ENCODE assay signal across 14 cellular contexts in genomic region chr13:48486836-48487235, GRCh38. TPM values are rescaled to one million over a fixed set of nuclear protein-coding genes. Genes with fewer than 3 reads are reported as not detected.
DNase-seq lines count a peak whose midpoint lies in the region; ATAC-seq and FAIRE-seq lines count a peak whose summit lies in the region.
"Had no signal": no experiment of that assay in that cellular context is flagged by ENCODE, and none has a peak within 500 bp of the region (broad histone marks: within the 10 kb centered on the region; RNA-seq: fewer than 3 reads in every experiment).

No MANE protein-coding gene starts in this region.

- H3K27me3 Mint-ChIP-seq in activated naive CD4-positive, alpha-beta T cell treated with anti-CD3 and anti-CD28 coated beads, Interleukin-2, amount 50 U/mL, for 24 hours: no peaks in the 10 kb centered on the region
- H3K27me3 Mint-ChIP-seq in activated T-helper 17 cell treated with anti-CD3 and anti-CD28 coated beads, Interleukin-2, amount 50 U/mL, for 72 hours: no peaks in the 10 kb centered on the region
- H3K27me3 Mint-ChIP-seq in activated T-helper 2 cell treated with anti-CD3 and anti-CD28 coated beads, Interferon-gamma antibody, Interleukin-2, Interleukin-4, amounts not matched to agents 10 μg/mL and 5 μg/mL and 100 μg/mL, durations not matched to agents 14 hours and 24 hours and 36 hours (ENCODE audit: low read depth): no peaks in the 10 kb centered on the region

- intact Hi-C loops in activated T-helper 2 cell treated with anti-CD3 and anti-CD28 coated beads, Interferon-gamma antibody, Interleukin-2, Interleukin-4, amounts not matched to agents 10 μg/mL and 5 μg/mL and 100 μg/mL, durations not matched to agents 14 hours and 24 hours and 36 hours (cut with micrococcal nuclease): no loop called here

- H3K4me1 Mint-ChIP-seq in activated naive CD4-positive, alpha-beta T cell treated with anti-CD3 and anti-CD28 coated beads, Interleukin-2, amount 50 U/mL, for 24 hours: peaks cover 32% of the 10 kb centered on the region
- peaks cover 7% of the 10 kb centered on the region for H3K4me1 Mint-ChIP-seq in activated T-helper 17 cell treated with anti-CD3 and anti-CD28 coated beads, Interleukin-2, amount 50 U/mL, for 72 hours
- peaks cover 32% of the 10 kb centered on the region for H3K4me1 Mint-ChIP-seq in stimulated activated effector memory CD8-positive, alpha-beta T cell treated with anti-CD3 and anti-CD28 coated beads, Interleukin-12 subunit alpha, Interleukin-12 subunit beta, amount 100 ng/mL, for 72 hours
- H3K4me1 Mint-ChIP-seq in activated T-helper 2 cell treated with anti-CD3 and anti-CD28 coated beads, Interferon-gamma antibody, Interleukin-2, Interleukin-4, amounts not matched to agents 10 μg/mL and 5 μg/mL and 100 μg/mL, durations not matched to agents 14 hours and 24 hours and 36 hours (ENCODE audit: low read depth): peaks cover 44% of the 10 kb centered on the region

- DNase-seq in activated naive CD4-positive, alpha-beta T cell treated with anti-CD3 and anti-CD28 coated beads, Interleukin-2, amount 50 U/mL, for 16 hours: no peak
- DNase-seq in GM19239 (ENCODE audit: insufficient read length, low spot score) (no peak), NCI-H2081 treated with DMSO at 0.1 percent for 48 hours (lab: John Stamatoyannopoulos, UW) (no peak), NCI-H1092 treated with DMSO at 0.1 percent for 48 hours (lab: John Stamatoyannopoulos, UW) (no peak)
- DNase-seq in stimulated activated effector memory CD8-positive, alpha-beta T cell treated with anti-CD3 and anti-CD28 coated beads, Interleukin-12 subunit alpha, Interleukin-12 subunit beta, amount 100 ng/mL, for 72 hours (ENCODE audit: low spot score in 2 of 2): no peak
- DNase-seq in activated T-helper 2 cell treated with anti-CD3 and anti-CD28 coated beads, Interferon-gamma antibody, Interleukin-2, Interleukin-4, amounts not matched to agents 10 μg/mL and 5 μg/mL and 100 μg/mL, durations not matched to agents 14 hours and 24 hours and 36 hours (ENCODE audit: low spot score): no peak
- DNase-seq: ACHN, COR-L47, DMS153, GM23248, NCI-H1048, NCI-H69 had no signal

- ATAC-seq in activated T-helper 17 cell treated with anti-CD3 and anti-CD28 coated beads, Interleukin-2, amount 50 U/mL, for 72 hours (replicated peaks): no peak
- no peak for ATAC-seq in stimulated activated effector memory CD8-positive, alpha-beta T cell treated with anti-CD3 and anti-CD28 coated beads, Interleukin-12 subunit alpha, Interleukin-12 subunit beta, amount 100 ng/mL, for 72 hours

- no peaks in the 10 kb centered on the region for H3K9me3 Mint-ChIP-seq in activated naive CD4-positive, alpha-beta T cell treated with anti-CD3 and anti-CD28 coated beads, Interleukin-2, amount 50 U/mL, for 24 hours
- H3K9me3 Mint-ChIP-seq in activated T-helper 17 cell treated with anti-CD3 and anti-CD28 coated beads, Interleukin-2, amount 50 U/mL, for 72 hours: no peaks in the 10 kb centered on the region
- H3K9me3 Mint-ChIP-seq in stimulated activated effector memory CD8-positive, alpha-beta T cell treated with anti-CD3 and anti-CD28 coated beads, Interleukin-12 subunit alpha, Interleukin-12 subunit beta, amount 100 ng/mL, for 72 hours: peaks cover 3% of the 10 kb centered on the region
- peaks cover 7% of the 10 kb centered on the region for H3K9me3 Mint-ChIP-seq in activated T-helper 2 cell treated with anti-CD3 and anti-CD28 coated beads, Interferon-gamma antibody, Interleukin-2, Interleukin-4, amounts not matched to agents 10 μg/mL and 5 μg/mL and 100 μg/mL, durations not matched to agents 14 hours and 24 hours and 36 hours

- peaks cover 16% of the 10 kb centered on the region for H3K36me3 Mint-ChIP-seq in activated naive CD4-positive, alpha-beta T cell treated with anti-CD3 and anti-CD28 coated beads, Interleukin-2, amount 50 U/mL, for 24 hours
- peaks cover 15% of the 10 kb centered on the region for H3K36me3 Mint-ChIP-seq in activated T-helper 17 cell treated with anti-CD3 and anti-CD28 coated beads, Interleukin-2, amount 50 U/mL, for 72 hours (ENCODE audit: low read depth)
- H3K36me3 Mint-ChIP-seq in stimulated activated effector memory CD8-positive, alpha-beta T cell treated with anti-CD3 and anti-CD28 coated beads, Interleukin-12 subunit alpha, Interleukin-12 subunit beta, amount 100 ng/mL, for 72 hours: peaks cover 48% of the 10 kb centered on the region
- H3K36me3 Mint-ChIP-seq in activated T-helper 2 cell treated with anti-CD3 and anti-CD28 coated beads, Interferon-gamma antibody, Interleukin-2, Interleukin-4, amounts not matched to agents 10 μg/mL and 5 μg/mL and 100 μg/mL, durations not matched to agents 14 hours and 24 hours and 36 hours (ENCODE audit: low read depth): peaks cover 50% of the 10 kb centered on the region

- peak overlapping the region; percentile 19 for H3K27ac Mint-ChIP-seq in activated naive CD4-positive, alpha-beta T cell treated with anti-CD3 and anti-CD28 coated beads, Interleukin-2, amount 50 U/mL, for 24 hours
- H3K27ac Mint-ChIP-seq in activated T-helper 17 cell treated with anti-CD3 and anti-CD28 coated beads, Interleukin-2, amount 50 U/mL, for 72 hours: peak overlapping the region; percentile 2
- H3K27ac Mint-ChIP-seq in stimulated activated effector memory CD8-positive, alpha-beta T cell treated with anti-CD3 and anti-CD28 coated beads, Interleukin-12 subunit alpha, Interleukin-12 subunit beta, amount 100 ng/mL, for 72 hours: no peak overlapping the region
- no peak overlapping the region for H3K27ac Mint-ChIP-seq in activated T-helper 2 cell treated with anti-CD3 and anti-CD28 coated beads, Interferon-gamma antibody, Interleukin-2, Interleukin-4, amounts not matched to agents 10 μg/mL and 5 μg/mL and 100 μg/mL, durations not matched to agents 14 hours and 24 hours and 36 hours

- H3K4me3 Mint-ChIP-seq in activated naive CD4-positive, alpha-beta T cell treated with anti-CD3 and anti-CD28 coated beads, Interleukin-2, amount 50 U/mL, for 24 hours: no peak overlapping the region
- H3K4me3 Mint-ChIP-seq in activated T-helper 17 cell treated with anti-CD3 and anti-CD28 coated beads, Interleukin-2, amount 50 U/mL, for 72 hours: no peak overlapping the region
- H3K4me3 Mint-ChIP-seq in stimulated activated effector memory CD8-positive, alpha-beta T cell treated with anti-CD3 and anti-CD28 coated beads, Interleukin-12 subunit alpha, Interleukin-12 subunit beta, amount 100 ng/mL, for 72 hours: peak overlapping the region; percentile 2
- no peak overlapping the region for H3K4me3 Mint-ChIP-seq in activated T-helper 2 cell treated with anti-CD3 and anti-CD28 coated beads, Interferon-gamma antibody, Interleukin-2, Interleukin-4, amounts not matched to agents 10 μg/mL and 5 μg/mL and 100 μg/mL, durations not matched to agents 14 hours and 24 hours and 36 hours (ENCODE audit: low read depth)

- FAIRE-seq in GM19239 (lab: Jason Lieb, UNC): peak; percentile 70

RNA-seq across cellular contexts. Expression of gene RCBTB2, which starts 46.0 kb away (rescaled TPM):
- total RNA-seq in activated T-helper 17 cell treated with anti-CD3 and anti-CD28 coated beads, Interleukin-2, amount 50 U/mL, for 72 hours: 1 to 10 TPM; 6.1 to 7.7 TPM
- 2.7 and 3.4 TPM in 2 replicates for total RNA-seq in activated T-helper 2 cell treated with anti-CD3 and anti-CD28 coated beads, Interferon-gamma antibody, Interleukin-2, Interleukin-4, amounts not matched to agents 10 μg/mL and 5 μg/mL and 100 μg/mL, durations not matched to agents 14 hours and 24 hours and 36 hours

Comparison
In these comparisons a context has a peak if more than half of its experiments do, and no peak if none do; other contexts are left out.
1. H3K27ac Mint-ChIP-seq: peak in activated naive CD4-positive, alpha-beta T cell treated with anti-CD3 and anti-CD28 coated beads, Interleukin-2, amount 50 U/mL, for 24 hours (single experiment) and activated T-helper 17 cell treated with anti-CD3 and anti-CD28 coated beads, Interleukin-2, amount 50 U/mL, for 72 hours (single experiment); none in stimulated activated effector memory CD8-positive, alpha-beta T cell treated with anti-CD3 and anti-CD28 coated beads, Interleukin-12 subunit alpha, Interleukin-12 subunit beta, amount 100 ng/mL, for 72 hours (single experiment) and activated T-helper 2 cell treated with anti-CD3 and anti-CD28 coated beads, Interferon-gamma antibody, Interleukin-2, Interleukin-4, amounts not matched to agents 10 μg/mL and 5 μg/mL and 100 μg/mL, durations not matched to agents 14 hours and 24 hours and 36 hours (single experiment).